Comparison of ENCODE assay signal across 9 cellular contexts in genomic region chr3:9806688-9807589, GRCh38. TPM values are rescaled to one million over a fixed set of nuclear protein-coding genes. Genes with fewer than 3 reads are reported as not detected.
DNase-seq lines count a peak whose midpoint lies in the region; ATAC-seq and TF ChIP-seq lines count a peak whose summit lies in the region.
"Had no signal": no experiment of that assay in that cellular context is flagged by ENCODE, and none has a peak within 500 bp of the region (broad histone marks: within the 10 kb centered on the region; RNA-seq: fewer than 3 reads in every experiment).

No MANE protein-coding gene starts in this region.

- CTCF ChIA-PET in activated naive CD4-positive, alpha-beta T cell treated with anti-CD3 and anti-CD28 coated beads for 36 hours (lab: Charles Lee): interaction anchor here (0.7 to 2.5 kb wide), 5 partner anchors 20 to 187 kb away, joined by 3 to 7 read pairs (median 3); no protein-coding TSS in a partner anchor

- no peak for TF ChIP-seq CTCF in osteocyte (IDR thresholded peaks at IDR 0.05)

- no peak for DNase-seq in activated naive CD4-positive, alpha-beta T cell treated with anti-CD3 and anti-CD28 coated beads for 36 hours
- DNase-seq in activated naive CD4-positive, alpha-beta T cell (lab: John Stamatoyannopoulos, UW): no peak
- no peak for DNase-seq in activated naive CD8-positive, alpha-beta T cell treated with anti-CD3 and anti-CD28 coated beads, Interleukin-2, amount 50 U/mL, for 24 hours
- DNase-seq in osteocyte (ENCODE audit: extremely low spot score, unreplicated experiment) (no peak), SIG-M5 treated with dmso at 0.1 percent for 504 hours (lab: John Stamatoyannopoulos, UW; ENCODE audit: unreplicated experiment) (no peak)
- DNase-seq in effector CD8-positive, alpha-beta T cell (lab: John Stamatoyannopoulos, UW): no peak
- DNase-seq: DMS79, hippocampal formation had no signal

- peak overlapping the region; percentile 57 for H3K27ac Mint-ChIP-seq in activated naive CD4-positive, alpha-beta T cell treated with anti-CD3 and anti-CD28 coated beads for 36 hours
- peak overlapping the region; percentile 41 for H3K27ac Mint-ChIP-seq in activated naive CD8-positive, alpha-beta T cell treated with anti-CD3 and anti-CD28 coated beads, Interleukin-2, amount 50 U/mL, for 24 hours
- H3K27ac Mint-ChIP-seq in osteocyte (ENCODE audit: unreplicated experiment): peak overlapping the region; percentile 34

- H3K4me3 Mint-ChIP-seq in activated naive CD4-positive, alpha-beta T cell treated with anti-CD3 and anti-CD28 coated beads for 36 hours: no peak overlapping the region
- no peak overlapping the region for H3K4me3 Mint-ChIP-seq in activated naive CD8-positive, alpha-beta T cell treated with anti-CD3 and anti-CD28 coated beads, Interleukin-2, amount 50 U/mL, for 24 hours
- no peak overlapping the region for H3K4me3 Mint-ChIP-seq in osteocyte (ENCODE audit: unreplicated experiment)

- no peak for ATAC-seq in activated naive CD8-positive, alpha-beta T cell treated with anti-CD3 and anti-CD28 coated beads, Interleukin-2, amount 50 U/mL, for 24 hours
- ATAC-seq: activated CD4-positive, CD25-positive, alpha-beta regulatory T cell treated with anti-CD3 and anti-CD28 coated beads, Interleukin-2, amount 50 U/mL, for 24 hours had no signal

- H3K9me3 Mint-ChIP-seq in activated naive CD4-positive, alpha-beta T cell treated with anti-CD3 and anti-CD28 coated beads for 36 hours: no peaks in the 10 kb centered on the region
- no peaks in the 10 kb centered on the region for H3K9me3 Mint-ChIP-seq in activated naive CD8-positive, alpha-beta T cell treated with anti-CD3 and anti-CD28 coated beads, Interleukin-2, amount 50 U/mL, for 24 hours
- no peaks in the 10 kb centered on the region for H3K9me3 Mint-ChIP-seq in osteocyte (ENCODE audit: unreplicated experiment)

- H3K36me3 Mint-ChIP-seq in activated naive CD4-positive, alpha-beta T cell treated with anti-CD3 and anti-CD28 coated beads for 36 hours (ENCODE audit: low read depth): peaks cover 38% of the 10 kb centered on the region
- peaks cover 54% of the 10 kb centered on the region for H3K36me3 Mint-ChIP-seq in activated naive CD8-positive, alpha-beta T cell treated with anti-CD3 and anti-CD28 coated beads, Interleukin-2, amount 50 U/mL, for 24 hours (ENCODE audit: low read depth)
- H3K36me3 Mint-ChIP-seq in osteocyte (ENCODE audit: unreplicated experiment): peaks cover 24% of the 10 kb centered on the region

- peaks cover 35% of the 10 kb centered on the region for H3K4me1 Mint-ChIP-seq in activated naive CD4-positive, alpha-beta T cell treated with anti-CD3 and anti-CD28 coated beads for 36 hours (ENCODE audit: low read depth)
- H3K4me1 Mint-ChIP-seq in activated naive CD8-positive, alpha-beta T cell treated with anti-CD3 and anti-CD28 coated beads, Interleukin-2, amount 50 U/mL, for 24 hours: peaks cover 35% of the 10 kb centered on the region
- H3K4me1 Mint-ChIP-seq in osteocyte (ENCODE audit: unreplicated experiment): peaks cover 27% of the 10 kb centered on the region

- intact Hi-C loops in activated naive CD4-positive, alpha-beta T cell treated with anti-CD3 and anti-CD28 coated beads for 36 hours (cut with micrococcal nuclease): loop anchor here (10.0 kb wide), 1 partner anchor 302 kb away; no protein-coding TSS in a partner anchor

- no peaks in the 10 kb centered on the region for H3K27me3 Mint-ChIP-seq in activated naive CD4-positive, alpha-beta T cell treated with anti-CD3 and anti-CD28 coated beads for 36 hours (ENCODE audit: low read depth)
- no peaks in the 10 kb centered on the region for H3K27me3 Mint-ChIP-seq in activated naive CD8-positive, alpha-beta T cell treated with anti-CD3 and anti-CD28 coated beads, Interleukin-2, amount 50 U/mL, for 24 hours
- no peaks in the 10 kb centered on the region for H3K27me3 Mint-ChIP-seq in osteocyte (ENCODE audit: unreplicated experiment)

RNA-seq across cellular contexts. Expression of gene TTLL3, which starts 3.1 kb away (rescaled TPM):
- 10 to 100 TPM; 46.3 to 47.1 TPM for total RNA-seq in activated naive CD4-positive, alpha-beta T cell treated with anti-CD3 and anti-CD28 coated beads for 36 hours
- 53.6 and 54.8 TPM in 2 replicates for total RNA-seq in osteocyte

RNA-seq across cellular contexts. Expression of gene ARPC4, which starts 14.1 kb away (rescaled TPM):
- total RNA-seq in activated naive CD4-positive, alpha-beta T cell treated with anti-CD3 and anti-CD28 coated beads for 36 hours: 100 to 1,000 TPM; 141 to 144 TPM
- 140 and 142 TPM in 2 replicates for total RNA-seq in osteocyte

RNA-seq across cellular contexts. Expression of gene TADA3, which starts 14.7 kb away (rescaled TPM):
- 10 to 100 TPM; 62.4 to 67.6 TPM for total RNA-seq in activated naive CD4-positive, alpha-beta T cell treated with anti-CD3 and anti-CD28 coated beads for 36 hours
- 63.4 and 66.0 TPM in 2 replicates for total RNA-seq in osteocyte

RNA-seq across cellular contexts. Expression of gene RPUSD3, which starts 36.9 kb away (rescaled TPM):
- total RNA-seq in activated naive CD4-positive, alpha-beta T cell treated with anti-CD3 and anti-CD28 coated beads for 36 hours: 10 to 100 TPM; 82.0 to 83.7 TPM
- total RNA-seq in osteocyte: 35.9 and 36.1 TPM in 2 replicates

RNA-seq across cellular contexts. Expression of gene CAMK1, which starts 37.2 kb away (rescaled TPM):
- 10 to 100 TPM; 18.9 to 19.5 TPM for total RNA-seq in activated naive CD4-positive, alpha-beta T cell treated with anti-CD3 and anti-CD28 coated beads for 36 hours
- 8.8 and 10.7 TPM in 2 replicates for total RNA-seq in osteocyte
